In the genomic region with DNA sequence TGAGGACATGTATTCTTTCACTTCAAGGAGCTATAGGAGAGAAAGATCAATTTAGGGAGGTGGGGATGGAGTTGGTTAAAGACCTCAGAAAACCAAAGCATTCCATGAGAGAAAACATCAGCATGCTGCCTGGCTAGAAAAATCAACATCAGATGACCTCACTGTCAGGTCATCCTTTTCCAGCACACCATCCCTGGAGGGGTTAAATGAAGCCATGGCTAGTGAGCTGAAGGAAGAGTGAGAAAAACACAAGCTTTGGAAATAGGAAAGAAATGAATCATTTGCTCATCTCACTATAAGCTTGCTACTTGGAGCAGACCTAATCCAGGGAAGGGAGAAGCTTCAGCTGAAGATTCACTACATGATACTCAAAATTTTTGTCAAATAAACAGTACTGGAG, we compare ENCODE assay signal across 16 cellular contexts.
A peak's percentile ranks its signal among the peaks of the same experiment; 100 is the strongest.
DNase-seq lines count a peak whose midpoint lies in the region; ATAC-seq and TF ChIP-seq lines count a peak whose summit lies in the region.
"Had no signal": no experiment of that assay in that cellular context is flagged by ENCODE, and none has a peak within 500 bp of the region (broad histone marks: within the 10 kb centered on the region; RNA-seq: fewer than 3 reads in every experiment).

No MANE protein-coding gene starts in this region.

- H3K27me3 ChIP-seq in gastrocnemius medialis, result no peaks in the 10 kb centered on the region
- H3K27me3 ChIP-seq: neutrophil had no signal

- H3K4me1 ChIP-seq in gastrocnemius medialis, result peaks cover 30 to 63% of the 10 kb centered on the region in 2 donors

- peaks cover 16% of the 10 kb centered on the region for H3K4me1 Mint-ChIP-seq in activated naive CD8-positive, alpha-beta T cell (ENCODE audit: low read depth)
- H3K4me1 Mint-ChIP-seq in activated naive CD8-positive, alpha-beta T cell treated with anti-CD3 and anti-CD28 coated beads for 36 hours, result peaks cover 4% of the 10 kb centered on the region

- no peaks in the 10 kb centered on the region for H3K27me3 Mint-ChIP-seq in activated naive CD8-positive, alpha-beta T cell
- no peaks in the 10 kb centered on the region for H3K27me3 Mint-ChIP-seq in activated naive CD8-positive, alpha-beta T cell treated with anti-CD3 and anti-CD28 coated beads for 36 hours

- H3K9me3 Mint-ChIP-seq in activated naive CD8-positive, alpha-beta T cell (ENCODE audit: low read depth), result no peaks in the 10 kb centered on the region
- no peaks in the 10 kb centered on the region for H3K9me3 Mint-ChIP-seq in activated naive CD8-positive, alpha-beta T cell treated with anti-CD3 and anti-CD28 coated beads for 36 hours
- H3K9me3 Mint-ChIP-seq: activated T-cell treated with anti-CD3 and anti-CD28 coated beads, Interleukin-2, amount 50 U/mL, for 72 hours; T-helper 1 cell treated with Interleukin-12 subunit alpha and Interleukin-12 subunit beta and Interleukin-4 antibody, amounts not matched to agents 30 μg/mL and 1 μg/mL, for 36 hours had no signal

- ATAC-seq in SK-N-SH treated with all-trans-retinoic acid at 6 μM for 48 hours (peak; percentile 30), gastrocnemius medialis (no peak), GM21390 (IDR thresholded peaks at IDR 0.05; ENCODE audit: unreplicated experiment) (no peak)
- ATAC-seq: activated T-cell treated with anti-CD3 and anti-CD28 coated beads, Interleukin-2, amount 50 U/mL, for 72 hours; left lobe of liver had no signal

- peaks cover 23% of the 10 kb centered on the region for H3K36me3 Mint-ChIP-seq in activated naive CD8-positive, alpha-beta T cell
- H3K36me3 Mint-ChIP-seq in activated naive CD8-positive, alpha-beta T cell treated with anti-CD3 and anti-CD28 coated beads for 36 hours, result peaks cover 19% of the 10 kb centered on the region

- no peak for TF ChIP-seq POLR2A in gastrocnemius medialis (IDR thresholded peaks at IDR 0.05)

- in situ Hi-C loops in gastrocnemius medialis (cut with MboI; ENCODE audit: low sequenced_read_pairs in 4 of 4), result loop anchor here in 1 of 4 donors (25.0 kb wide), 1 partner anchor 653 kb away; no protein-coding TSS in a partner anchor

- no peak for DNase-seq in activated naive CD8-positive, alpha-beta T cell treated with anti-CD3 and anti-CD28 coated beads for 36 hours
- peak; percentile 51 to 77 for DNase-seq in foreskin fibroblast
- DNase-seq in gastrocnemius medialis, result no peak
- no peak for DNase-seq in cerebellum (ENCODE audit: low spot score)
- no peak for DNase-seq in activated CD4-positive, alpha-beta T cell treated with anti-CD3 and anti-CD28 coated beads, Interleukin-2, amount 50 U/mL, for 1 hour
- DNase-seq: activated CD4-positive, alpha-beta T cell treated with anti-CD3 and anti-CD28 coated beads for 4 hours; activated T-cell treated with anti-CD3 and anti-CD28 coated beads, Interleukin-2, amount 50 U/mL, for 72 hours; aorta; stimulated activated CD4-positive, alpha-beta T cell treated with anti-CD3 and anti-CD28 coated beads, Interleukin-12 subunit alpha, Interleukin-12 subunit beta, amount 100 ng/mL, for 4 hours had no signal

- H3K36me3 ChIP-seq in gastrocnemius medialis, result no peaks in the 10 kb centered on the region

- peak overlapping the region; percentile 46 for H3K27ac Mint-ChIP-seq in activated naive CD8-positive, alpha-beta T cell
- no peak overlapping the region for H3K27ac Mint-ChIP-seq in activated naive CD8-positive, alpha-beta T cell treated with anti-CD3 and anti-CD28 coated beads for 36 hours
- H3K27ac Mint-ChIP-seq: activated T-cell treated with anti-CD3 and anti-CD28 coated beads, Interleukin-2, amount 50 U/mL, for 72 hours; T-helper 1 cell treated with Interleukin-12 subunit alpha and Interleukin-12 subunit beta and Interleukin-4 antibody, amounts not matched to agents 30 μg/mL and 1 μg/mL, for 36 hours had no signal

- intact Hi-C loops in gastrocnemius medialis (cut with DNase I; ENCODE audit: low total_unique reads), result no loop called here

- no peak overlapping the region for H3K4me3 Mint-ChIP-seq in activated naive CD8-positive, alpha-beta T cell
- H3K4me3 Mint-ChIP-seq in activated naive CD8-positive, alpha-beta T cell treated with anti-CD3 and anti-CD28 coated beads for 36 hours, result no peak overlapping the region
- H3K4me3 Mint-ChIP-seq: activated T-cell treated with anti-CD3 and anti-CD28 coated beads, Interleukin-2, amount 50 U/mL, for 72 hours; T-helper 1 cell treated with Interleukin-12 subunit alpha and Interleukin-12 subunit beta and Interleukin-4 antibody, amounts not matched to agents 30 μg/mL and 1 μg/mL, for 36 hours had no signal

- TF ChIP-seq CTCF in foreskin fibroblast (IDR thresholded peaks at IDR 0.05; ENCODE audit: low read depth, low read length) (no peak), gastrocnemius medialis (IDR thresholded peaks at IDR 0.05 in 4 of 5, conservative IDR thresholded peaks at IDR 0.05 in 1 of 5) (no peak)

- no peak overlapping the region for H3K4me3 ChIP-seq in foreskin fibroblast (ENCODE audit: low read depth in 1 of 2, low read length in 2 of 2)
- H3K4me3 ChIP-seq in gastrocnemius medialis, result no peak overlapping the region
- H3K4me3 ChIP-seq: A549 had no signal

- peak overlapping the region in 3 of 4 donors; percentile 56 to 74 (median 67) for H3K27ac ChIP-seq in gastrocnemius medialis
- H3K27ac ChIP-seq: neutrophil had no signal

- no peaks in the 10 kb centered on the region for H3K9me3 ChIP-seq in gastrocnemius medialis
- H3K9me3 ChIP-seq: A549, neutrophil had no signal

TF ChIP-seq in SK-N-SH treated with all-trans-retinoic acid at 6 μM for 48 hours, 23 proteins besides CTCF, POLR2A, EP300 and RAD21:
- TF ChIP-seq ARNTL (CRISPR knock-in tag; IDR thresholded peaks at IDR 0.05; ENCODE audit: borderline replicate concordance, low read depth) (no peak), GLIS3 (CRISPR knock-in tag; IDR thresholded peaks at IDR 0.05) (no peak), BACH2 (CRISPR knock-in tag; IDR thresholded peaks at IDR 0.05; ENCODE audit: borderline replicate concordance) (no peak), ESRRG (CRISPR knock-in tag; IDR thresholded peaks at IDR 0.05) (no peak)
TF ChIP-seq in SK-N-SH treated with all-trans-retinoic acid at 6 μM for 48 hours: peak in this region for 0.

Comparison
In these comparisons a context has a peak if more than half of its experiments do, and no peak if none do; other contexts are left out.
1. DNase-seq: peak in foreskin fibroblast (2 of 2); none in activated naive CD8-positive, alpha-beta T cell treated with anti-CD3 and anti-CD28 coated beads for 36 hours (single experiment), gastrocnemius medialis (0 of 2), cerebellum (single experiment) and activated CD4-positive, alpha-beta T cell treated with anti-CD3 and anti-CD28 coated beads, Interleukin-2, amount 50 U/mL, for 1 hour (single experiment).